Comparison of ENCODE assay signal across 31 cellular contexts in the genomic region with DNA sequence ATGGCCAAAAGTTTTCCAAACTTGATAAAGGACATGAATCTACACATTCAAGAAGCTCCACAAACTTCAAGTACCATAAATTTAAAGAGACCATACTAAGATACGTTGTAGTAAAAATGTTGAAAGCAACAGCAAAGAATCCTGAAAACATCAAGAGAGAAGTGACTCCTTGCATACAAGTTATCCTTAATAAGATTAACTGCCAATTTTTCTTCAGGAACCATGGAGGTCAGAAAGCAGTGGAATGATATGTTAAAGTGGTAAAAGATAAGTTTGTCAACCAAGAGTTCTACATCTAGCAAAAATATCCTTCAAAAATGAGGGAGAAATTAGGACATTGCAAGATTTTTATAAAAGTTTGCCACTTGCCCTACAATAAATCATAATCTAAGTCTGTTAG. TPM values are rescaled to one million over a fixed set of nuclear protein-coding genes. Genes with fewer than 3 reads are reported as not detected.
DNase-seq lines count a peak whose midpoint lies in the region; ATAC-seq, FAIRE-seq and TF ChIP-seq lines count a peak whose summit lies in the region.
"Had no signal": no experiment of that assay in that cellular context is flagged by ENCODE, and none has a peak within 500 bp of the region (broad histone marks: within the 10 kb centered on the region; RNA-seq: fewer than 3 reads in every experiment).

No MANE protein-coding gene starts in this region.

- no peaks in the 10 kb centered on the region; the same call in 1 of the 2 replicates for H3K27me3 Mint-ChIP-seq in WTC11 (ENCODE audit: low read depth)
- H3K27me3 Mint-ChIP-seq in endothelial cell (ENCODE audit: unreplicated experiment), result no peaks in the 10 kb centered on the region
- H3K27me3 Mint-ChIP-seq: CD4-positive, CD25-positive, alpha-beta regulatory T cell had no signal

- H3K36me3 Mint-ChIP-seq in WTC11 (peaks cover 15% of the 10 kb centered on the region), endothelial cell (ENCODE audit: low read depth, unreplicated experiment) (no peaks in the 10 kb centered on the region)
- H3K36me3 Mint-ChIP-seq: CD14-positive monocyte; CD4-positive, alpha-beta memory T cell; CD4-positive, CD25-positive, alpha-beta regulatory T cell; CD8-positive, alpha-beta memory T cell had no signal

- no peak overlapping the region for H3K4me3 ChIP-seq in HepG2 (replicated peaks in 1 of 3; ENCODE audit: insufficient read depth in 1 of 3, low read depth in 2 of 3, low read length in 3 of 3)
- H3K4me3 ChIP-seq in right lobe of liver, result no peak overlapping the region
- H3K4me3 ChIP-seq in H1 (ENCODE audit: extremely low read depth in 1 of 4, insufficient read depth in 2 of 4, low read depth in 3 of 4, low read length in 4 of 4), result no peak overlapping the region
- no peak overlapping the region for H3K4me3 ChIP-seq in sigmoid colon
- H3K4me3 ChIP-seq: BLaER1, GM12878 had no signal

- H3K27me3 ChIP-seq in HepG2 (ENCODE audit: control insufficient read depth in 1 of 2, insufficient read depth in 2 of 2, low read length in 2 of 2) (no peaks in the 10 kb centered on the region), right lobe of liver (peaks cover 0 to 14% of the 10 kb centered on the region in 2 donors), H1 (replicated peaks in 1 of 4; ENCODE audit: control insufficient read depth in 3 of 4, extremely low read depth in 1 of 4, insufficient read depth in 3 of 4, low read length in 3 of 4) (no peaks in the 10 kb centered on the region), sigmoid colon (no peaks in the 10 kb centered on the region)
- H3K27me3 ChIP-seq: BE2C had no signal

- H2BK20ac ChIP-seq in H1 (ENCODE audit: low read length), result no peak overlapping the region

- TF ChIP-seq CTCF in HepG2 (CRISPR knock-in tag; IDR thresholded peaks at IDR 0.05) (no peak), right lobe of liver (IDR thresholded peaks at IDR 0.05) (no peak), WTC11 (IDR thresholded peaks at IDR 0.05) (no peak), H1 (IDR thresholded peaks at IDR 0.05; ENCODE audit: control extremely low read depth in 1 of 3, insufficient read depth in 1 of 3, low read depth in 1 of 3, low read length in 3 of 3) (no peak), endothelial cell (IDR thresholded peaks at IDR 0.05; ENCODE audit: unreplicated experiment) (no peak), sigmoid colon (IDR thresholded peaks at IDR 0.05) (no peak)

- no peak for TF ChIP-seq RAD21 in HepG2 (CRISPR knock-in tag; IDR thresholded peaks at IDR 0.05)
- TF ChIP-seq RAD21 in H1 (IDR thresholded peaks at IDR 0.05 in 1 of 2, conservative IDR thresholded peaks at IDR 0.05 in 1 of 2; ENCODE audit: low read depth in 2 of 2, low read length in 2 of 2), result no peak

- ATAC-seq in HepG2 (no peak), right lobe of liver (no peak), WTC11 (no peak)
- ATAC-seq: GM12878 had no signal

- FAIRE-seq in HepG2 (lab: Jason Lieb, UNC), result no peak
- FAIRE-seq in H1 (lab: Jason Lieb, UNC), result peak; percentile 75
- FAIRE-seq: GM12878, GM12892, GM18507 had no signal

- H3K4me2 ChIP-seq in HepG2 (ENCODE audit: low read depth, low read length) (no peak overlapping the region), H1 (ENCODE audit: insufficient read depth in 1 of 2, low read depth in 2 of 2, low read length in 2 of 2) (no peak overlapping the region)
- H3K4me2 ChIP-seq: BLaER1 had no signal

- H4K91ac ChIP-seq in H1 (replicated peaks; ENCODE audit: insufficient read length, low read length), result no peak overlapping the region

- H3K4me3 Mint-ChIP-seq in WTC11 (no peak overlapping the region), endothelial cell (ENCODE audit: unreplicated experiment) (no peak overlapping the region)
- H3K4me3 Mint-ChIP-seq: CD14-positive monocyte; CD4-positive, alpha-beta memory T cell; CD4-positive, CD25-positive, alpha-beta regulatory T cell; CD8-positive, alpha-beta memory T cell had no signal

- H3K4me1 ChIP-seq in HepG2 (ENCODE audit: insufficient read depth, low read length) (no peaks in the 10 kb centered on the region), right lobe of liver (no peaks in the 10 kb centered on the region), H1 (replicated peaks in 1 of 4; ENCODE audit: control insufficient read depth in 3 of 4, insufficient read depth in 4 of 4, low read length in 3 of 4) (no peaks in the 10 kb centered on the region), sigmoid colon (no peaks in the 10 kb centered on the region)
- H3K4me1 ChIP-seq: BE2C, BLaER1 had no signal

- peaks cover 18% of the 10 kb centered on the region for H3K9me3 Mint-ChIP-seq in WTC11
- H3K9me3 Mint-ChIP-seq in endothelial cell (ENCODE audit: unreplicated experiment), result no peaks in the 10 kb centered on the region

- CTCF ChIA-PET in HepG2 (lab: Yijun Ruan, JAX; ENCODE audit: low intra/inter-chr PET ratio, low total read pairs), result no interaction called here
- CTCF ChIA-PET in WTC11 (lab: Charles Lee), result no interaction called here
- CTCF ChIA-PET in H1 (lab: Charles Lee; ENCODE audit: partially characterized antibody), result interaction anchor here (1.0 to 1.3 kb wide), 2 partner anchors 12 to 266 kb away, joined by 3 read pairs; no protein-coding TSS in a partner anchor

- no peak overlapping the region for H2AK5ac ChIP-seq in H1 (ENCODE audit: low read depth, low read length)

- no peak overlapping the region for H2BK12ac ChIP-seq in H1 (ENCODE audit: low read depth, low read length)

- WGBS in HepG2 (ENCODE audit: low lambda C conversion rate), result 0% methylated on average over 1 of the region's 1 CpG
- 44% methylated on average over 1 of the region's 1 CpG for WGBS in right lobe of liver (ENCODE audit: insufficient coverage, low coverage, low lambda C conversion rate, missing lambda C conversion rate)
- 100% methylated on average over 1 of the region's 1 CpG; no CpG with 5 or more reads in 1 of the 2 experiments for WGBS in H1 (ENCODE audit: extremely low coverage in 1 of 2, insufficient coverage in 1 of 2, insufficient read length in 1 of 2, insufficient replicate concordance in 2 of 2, low coverage in 1 of 2, low lambda C conversion rate in 2 of 2, missing lambda C conversion rate in 1 of 2), 2 experiments
- WGBS in sigmoid colon, 2 donors, result 91 to 97% methylated on average over 1 of the region's 1 CpG

- no peak overlapping the region for H2BK120ac ChIP-seq in H1 (replicated peaks; ENCODE audit: low read depth, low read length)

- in situ Hi-C loops in HepG2 (cut with HindIII; ENCODE audit: extremely low pct_ligation_motif_present, low pct_unique_long_range_greater_than_20kb), result no loop called here

- H3K27ac ChIP-seq in HepG2 (ENCODE audit: extremely low read length, insufficient read depth, low read length) (no peak overlapping the region), right lobe of liver (no peak overlapping the region), H1 (ENCODE audit: low read depth, low read length) (no peak overlapping the region), sigmoid colon (no peak overlapping the region)
- H3K27ac ChIP-seq: 22Rv1, BLaER1 had no signal

- H3K27ac Mint-ChIP-seq in WTC11, result no peak overlapping the region
- H3K27ac Mint-ChIP-seq in endothelial cell (ENCODE audit: unreplicated experiment), result no peak overlapping the region
- H3K27ac Mint-ChIP-seq: CD14-positive monocyte; CD4-positive, alpha-beta memory T cell; CD4-positive, CD25-positive, alpha-beta regulatory T cell; CD8-positive, alpha-beta memory T cell had no signal

- H4K20me1 ChIP-seq in HepG2 (ENCODE audit: insufficient read depth, low read length) (no peaks in the 10 kb centered on the region), H1 (replicated peaks in 1 of 2; ENCODE audit: control insufficient read depth in 1 of 2, insufficient read depth in 2 of 2, low read length in 2 of 2) (no peaks in the 10 kb centered on the region)
- H4K20me1 ChIP-seq: BLaER1 had no signal

- BruUV-seq in HepG2 (replicated peaks; lab: Mats Ljungman, UMichigan), result no TSS peak

- H3K18ac ChIP-seq in H1 (ENCODE audit: extremely low read depth, low read length), result no peak overlapping the region

- H3K56ac ChIP-seq in H1 (replicated peaks; ENCODE audit: insufficient read length, low read depth, low read length), result no peak overlapping the region

- H3K9ac ChIP-seq in HepG2 (ENCODE audit: insufficient read depth, low read depth, low read length) (no peak overlapping the region), H1 (replicated peaks in 1 of 4; ENCODE audit: extremely low read depth in 1 of 4, low read depth in 3 of 4, low read length in 3 of 4) (no peak overlapping the region)
- H3K9ac ChIP-seq: BLaER1 had no signal

- no peaks in the 10 kb centered on the region for H3K79me1 ChIP-seq in H1 (ENCODE audit: low read depth, low read length)

- DNase-seq in HepG2 (ENCODE audit: low spot score) (no peak), right lobe of liver (no peak), WTC11 (ENCODE audit: low spot score) (no peak), H1 (ENCODE audit: low read depth in 1 of 2, low spot score in 2 of 2) (no peak), endothelial cell (ENCODE audit: low spot score) (no peak), sigmoid colon (no peak)
- DNase-seq: ACHN; BE2C; C1 segment of cervical spinal cord; CD4-positive, alpha-beta memory T cell; CD4-positive, CD25-positive, alpha-beta regulatory T cell; CD8-positive, alpha-beta memory T cell; COR-L47; DMS 273 treated with DMSO at 0.1 percent for 48 hours; DMS153; DMS53; DMS79; DND-41; EL; GDM1 had no signal

- H2AFZ ChIP-seq in HepG2 (ENCODE audit: low read length), result no peak overlapping the region
- H2AFZ ChIP-seq in H1 (ENCODE audit: low read length), result no peak overlapping the region

- H3K4me1 Mint-ChIP-seq in WTC11 (no peaks in the 10 kb centered on the region), endothelial cell (ENCODE audit: unreplicated experiment) (no peaks in the 10 kb centered on the region)
- H3K4me1 Mint-ChIP-seq: CD14-positive monocyte; CD4-positive, CD25-positive, alpha-beta regulatory T cell had no signal

- no peak overlapping the region for H3K14ac ChIP-seq in H1 (ENCODE audit: insufficient read length)

- POLR2A ChIA-PET in HepG2 (lab: Yijun Ruan, JAX), result no interaction called here
- POLR2A ChIA-PET in WTC11 (lab: Charles Lee), result no interaction called here
- POLR2A ChIA-PET in H1 (lab: Charles Lee; ENCODE audit: partially characterized antibody), result no interaction called here

- no peak overlapping the region for H3K23ac ChIP-seq in H1 (ENCODE audit: insufficient read length)

- H3K79me2 ChIP-seq in HepG2 (ENCODE audit: insufficient read depth, low read length) (no peaks in the 10 kb centered on the region), H1 (ENCODE audit: control insufficient read depth in 1 of 2, insufficient read depth in 2 of 2, low read length in 2 of 2) (no peaks in the 10 kb centered on the region)

- H3K36me3 ChIP-seq in HepG2 (replicated peaks in 1 of 2; ENCODE audit: control insufficient read depth in 1 of 2, insufficient read depth in 2 of 2, low read length in 2 of 2), result no peaks in the 10 kb centered on the region
- no peaks in the 10 kb centered on the region for H3K36me3 ChIP-seq in right lobe of liver
- no peaks in the 10 kb centered on the region for H3K36me3 ChIP-seq in H1 (ENCODE audit: control insufficient read depth in 2 of 4, insufficient read depth in 4 of 4, low read length in 3 of 4)
- no peaks in the 10 kb centered on the region for H3K36me3 ChIP-seq in sigmoid colon
- H3K36me3 ChIP-seq: BE2C, BLaER1 had no signal

- no peak overlapping the region for H4K5ac ChIP-seq in H1 (ENCODE audit: insufficient read length, low read depth, low read length)

- H3K4ac ChIP-seq in H1 (replicated peaks; ENCODE audit: insufficient read length, low read depth, low read length), result no peak overlapping the region

- intact Hi-C loops in HepG2 (cut with micrococcal nuclease; ENCODE audit: unreplicated experiment) (no loop called here), right lobe of liver (cut with DNase I) (no loop called here), sigmoid colon (cut with DNase I) (no loop called here)

- TF ChIP-seq POLR2A in HepG2 (IDR thresholded peaks at IDR 0.05; ENCODE audit: insufficient read depth in 1 of 2, low read depth in 2 of 2, low read length in 2 of 2), result no peak
- TF ChIP-seq POLR2A in right lobe of liver (IDR thresholded peaks at IDR 0.05), result no peak
- TF ChIP-seq POLR2A in H1 (IDR thresholded peaks at IDR 0.05; ENCODE audit: control extremely low read depth in 1 of 2, low read depth in 2 of 2, low read length in 2 of 2), result no peak
- no peak for TF ChIP-seq POLR2A in sigmoid colon (IDR thresholded peaks at IDR 0.05)

- TF ChIP-seq EP300 in HepG2 (IDR thresholded peaks at IDR 0.05; ENCODE audit: low read depth in 2 of 2, low read length in 2 of 2) (no peak), HepG2 (CRISPR knock-in tag; IDR thresholded peaks at IDR 0.05; ENCODE audit: borderline replicate concordance) (no peak), H1 (IDR thresholded peaks at IDR 0.05; ENCODE audit: borderline replicate concordance in 1 of 2, low read depth in 2 of 2, low read length in 2 of 2) (no peak), sigmoid colon (IDR thresholded peaks at IDR 0.05) (no peak)

- H4K8ac ChIP-seq in H1 (ENCODE audit: extremely low read depth, insufficient read depth, low read length), result no peak overlapping the region

- H2BK15ac ChIP-seq in H1 (ENCODE audit: low read length), result no peak overlapping the region

- no peaks in the 10 kb centered on the region for H3K23me2 ChIP-seq in H1 (ENCODE audit: low read depth, low read length)

- H3K9me3 ChIP-seq in HepG2 (ENCODE audit: low read length) (no peaks in the 10 kb centered on the region), right lobe of liver (no peaks in the 10 kb centered on the region), H1 (ENCODE audit: insufficient read depth in 2 of 2, low read depth in 1 of 2, low read length in 1 of 2) (no peaks in the 10 kb centered on the region), sigmoid colon (no peaks in the 10 kb centered on the region)
- H3K9me3 ChIP-seq: BE2C had no signal

- no peak overlapping the region for H2BK5ac ChIP-seq in H1 (ENCODE audit: low read depth, low read length)

RNA-seq across cellular contexts. Expression of a gene that starts 43.3 kb away (rescaled TPM):
- total RNA-seq in HepG2 (2016; rRNA removed; fragmentation: Illumina TruSeq; extraction: Trizol), result not detected in 2 replicates
- total RNA-seq in HepG2 (2016; cell fraction: cytosol; rRNA removed; fragmentation: Illumina TruSeq; extraction: Trizol; ENCODE audit: low read depth), result not detected in 2 replicates
- not detected in 2 replicates for total RNA-seq in HepG2 (2016; cell fraction: insoluble cytoplasmic fraction; rRNA removed; fragmentation: Illumina TruSeq; extraction: Trizol)
- not detected in 2 replicates for total RNA-seq in HepG2 (2016; cell fraction: membrane; rRNA removed; fragmentation: Illumina TruSeq; extraction: Trizol)
- total RNA-seq in HepG2 (2016; cell fraction: nucleus; rRNA removed; fragmentation: Illumina TruSeq; extraction: Trizol), result not detected in 2 replicates
- not detected in 2 replicates for polyA plus RNA-seq in HepG2 (2011; rRNA removed)
- polyA plus RNA-seq in HepG2 (2011; cell fraction: cytosol; rRNA removed), result not detected in 2 replicates
- polyA plus RNA-seq in HepG2 (2011; cell fraction: nucleus; rRNA removed), result not detected in 2 replicates
- not detected in 2 replicates for polyA plus RNA-seq in HepG2 (2012)
- not detected in 2 replicates for polyA plus RNA-seq in HepG2 (2016; cell fraction: cytosol; fragmentation: Illumina TruSeq; extraction: Trizol; ENCODE audit: low read depth)
- polyA plus RNA-seq in HepG2 (2016; cell fraction: insoluble cytoplasmic fraction; fragmentation: Illumina TruSeq; extraction: Trizol; ENCODE audit: low read depth), result not detected in 2 replicates
- not detected in 2 replicates for polyA plus RNA-seq in HepG2 (2016; cell fraction: membrane; fragmentation: Illumina TruSeq; extraction: Trizol; ENCODE audit: low read depth)
- polyA plus RNA-seq in HepG2 (2016; cell fraction: nucleus; fragmentation: Illumina TruSeq; extraction: Trizol; ENCODE audit: insufficient read depth, low read depth), result not detected in 2 replicates
- not detected in 2 replicates for polyA minus RNA-seq in HepG2 (2011; rRNA and poly(A)+ RNA removed; ENCODE audit: low replicate concordance)
- polyA minus RNA-seq in HepG2 (2011; cell fraction: cytosol; rRNA and poly(A)+ RNA removed), result not detected in 2 replicates
- not detected in 2 replicates for polyA minus RNA-seq in HepG2 (2011; cell fraction: nucleus; rRNA and poly(A)+ RNA removed)
- not detected for total RNA-seq in right lobe of liver
- not detected in 3 replicates for total RNA-seq in WTC11 (2021)
- not detected in 2 replicates for total RNA-seq in H1 (2021; fragmentation: NEBNext Ultra II Directional; extraction: Animal tissue kit (Norgen Biotek cat#: 25700))
- not detected in 2 replicates for polyA plus RNA-seq in H1 (2011; rRNA removed)
- polyA plus RNA-seq in H1 (2011; cell fraction: cytosol; rRNA removed), result not detected
- polyA plus RNA-seq in H1 (2011; cell fraction: nucleus; rRNA removed), result not detected
- not detected in 4 replicates for polyA plus RNA-seq in H1 (2012, experiment 1 of 2)
- not detected for polyA plus RNA-seq in H1 (2012, experiment 2 of 2)
- polyA plus RNA-seq in H1 (2013, experiment 1 of 2), result not detected
- not detected for polyA plus RNA-seq in H1 (2013, experiment 2 of 2)
- not detected in 2 replicates for polyA minus RNA-seq in H1 (2011; rRNA and poly(A)+ RNA removed)
- polyA minus RNA-seq in H1 (2011; cell fraction: cytosol; rRNA and poly(A)+ RNA removed), result not detected
- not detected for polyA minus RNA-seq in H1 (2011; cell fraction: nucleus; rRNA and poly(A)+ RNA removed)
- not detected for total RNA-seq in endothelial cell (ENCODE audit: unreplicated experiment)
- not detected for total RNA-seq in sigmoid colon
- polyA plus RNA-seq in sigmoid colon, result not detected
- total RNA-seq: A172; A673; CD4-positive, alpha-beta memory T cell; CD4-positive, CD25-positive, alpha-beta regulatory T cell; CD8-positive, alpha-beta memory T cell; Daoy; G401; GM12878 had no signal
- polyA plus RNA-seq: AG04450; CD14-positive monocyte; CD4-positive, alpha-beta memory T cell; CD4-positive, CD25-positive, alpha-beta regulatory T cell; CD8-positive, alpha-beta memory T cell; GM12878 had no signal
